8 cellular contexts compared by ENCODE assay signal in the genomic region with DNA sequence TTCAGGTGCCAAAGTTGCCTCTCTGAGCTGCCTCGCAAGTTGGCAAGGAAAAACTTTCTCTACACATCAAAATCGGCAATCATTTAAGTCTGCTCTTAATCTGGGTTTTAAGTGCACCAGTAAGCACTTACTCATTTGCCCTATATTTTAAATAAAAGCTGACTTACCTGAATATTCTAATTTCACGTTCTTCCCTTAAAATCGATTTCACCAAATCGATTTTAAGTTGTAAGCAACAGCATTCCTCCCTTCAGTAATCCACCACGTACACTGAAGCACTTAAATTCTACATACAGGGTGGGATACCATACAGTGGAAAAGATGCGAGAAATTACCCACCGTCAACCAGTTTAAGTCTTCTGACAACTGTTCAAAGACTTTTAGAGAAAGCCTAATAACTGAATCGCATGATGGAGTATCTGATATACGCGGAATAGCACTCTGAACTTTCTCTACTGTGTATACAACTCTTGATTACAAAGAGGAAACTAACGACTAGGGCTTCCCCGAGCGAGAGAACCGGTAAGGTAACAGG. TPM values are rescaled to one million over a fixed set of nuclear protein-coding genes. Genes with fewer than 3 reads are reported as not detected.
DNase-seq lines count a peak whose midpoint lies in the region; ATAC-seq and TF ChIP-seq lines count a peak whose summit lies in the region.

No MANE protein-coding gene starts in this region.

- ATAC-seq in naive B cell (ENCODE audit: low read depth in 2 of 2), result no peak
- no peak for ATAC-seq in GM19463 (IDR thresholded peaks at IDR 0.05; ENCODE audit: unreplicated experiment)

- TF ChIP-seq CTCF in AG09309 (IDR thresholded peaks at IDR 0.05; ENCODE audit: control insufficient read depth, insufficient read depth, low read depth, low read length, missing control alignments) (no peak), choroid plexus epithelial cell (conservative IDR thresholded peaks at IDR 0.05; ENCODE audit: low read depth, low read length) (no peak)

- peak overlapping the region in 5 of 6 donors; percentile 95 to 100 (median 97) for H3K27ac Mint-ChIP-seq in naive B cell

- no peaks in the 10 kb centered on the region for H3K27me3 Mint-ChIP-seq in naive B cell

- H3K4me3 Mint-ChIP-seq in naive B cell, result peak overlapping the region; percentile 85 to 100 (median 98)

- H3K36me3 Mint-ChIP-seq in naive B cell, result peaks cover 7 to 9% of the 10 kb centered on the region in 2 donors

- H3K4me3 ChIP-seq in AG09309 (ENCODE audit: control insufficient read depth, low read depth, low read length) (peak overlapping the region; percentile 90), choroid plexus epithelial cell (ENCODE audit: low read depth, low read length) (peak overlapping the region; percentile 93)
- peak overlapping the region; percentile 89 for H3K4me3 ChIP-seq in Jurkat, Clone E6-1 (ENCODE audit: low read length)

- no peak for DNase-seq in AG09309 (ENCODE audit: low read depth)
- DNase-seq in Jurkat, Clone E6-1 (ENCODE audit: low read depth, low spot score), result no peak
- no peak for DNase-seq in choroid plexus epithelial cell (ENCODE audit: low read depth)
- no peak for DNase-seq in naive B cell
- no peak for DNase-seq in DMS53 (lab: John Stamatoyannopoulos, UW)
- no peak for DNase-seq in middle frontal gyrus (ENCODE audit: extremely low spot score, low spot score)
- DNase-seq in AG08396 (ENCODE audit: low spot score), result no peak

- peaks cover 25 to 34% (median 27%) of the 10 kb centered on the region in 3 donors for H3K4me1 Mint-ChIP-seq in naive B cell

- no peaks in the 10 kb centered on the region for H3K9me3 Mint-ChIP-seq in naive B cell

RNA-seq across cellular contexts. Expression of gene PPP3R1, which starts 1.6 kb away (rescaled TPM):
- polyA plus RNA-seq in Jurkat, Clone E6-1 (2012; ENCODE audit: insufficient read depth, insufficient read length), result 57.1 TPM
- polyA plus RNA-seq in naive B cell (ENCODE audit: low read depth in 6 of 6), result 10 to 100 TPM in 1 of 6 donors, 1 to 10 TPM in 5; 1.4 to 11.2 (median 6.6) TPM
